Comparison of ENCODE assay signal across 7 cellular contexts in genomic region chr7:129067132-129067529, GRCh38. TPM values are rescaled to one million over a fixed set of nuclear protein-coding genes. Genes with fewer than 3 reads are reported as not detected.
DNase-seq lines count a peak whose midpoint lies in the region; ATAC-seq, FAIRE-seq and TF ChIP-seq lines count a peak whose summit lies in the region.
"Not testable (repeated sequence)": the region's sequence is repeated elsewhere in the genome, so short reads cannot be mapped to it uniquely, and the experiment has no call there.

No MANE protein-coding gene starts in this region.

- not testable (repeated sequence) for H3K18ac ChIP-seq in H1 (ENCODE audit: extremely low read depth, low read length)

- peak; percentile 2 for ATAC-seq in GM19463 (IDR thresholded peaks at IDR 0.05; ENCODE audit: unreplicated experiment)

- not testable (repeated sequence) for TF ChIP-seq POLR2A in H1 (IDR thresholded peaks at IDR 0.05; ENCODE audit: control extremely low read depth in 1 of 2, low read depth in 2 of 2, low read length in 2 of 2)

- H3K27me3 Mint-ChIP-seq in nephron (ENCODE audit: low read depth) = not testable (repeated sequence)

- FAIRE-seq in H1 (lab: Jason Lieb, UNC) = not testable (repeated sequence)

- peak overlapping the region; percentile 1 for H3K4me3 ChIP-seq in HUES6 (ENCODE audit: low read depth, low read length)
- not testable (repeated sequence) for H3K4me3 ChIP-seq in H1 (ENCODE audit: extremely low read depth in 1 of 4, insufficient read depth in 2 of 4, low read depth in 3 of 4, low read length in 4 of 4); hepatocyte

- not testable (repeated sequence) for H3K14ac ChIP-seq in H1 (ENCODE audit: insufficient read length)

- peak overlapping the region in 1 of 2 experiments; percentile 32; a peak in 2 of 4 replicates for H3K4me2 ChIP-seq in H1 (ENCODE audit: insufficient read depth in 1 of 2, low read depth in 2 of 2, low read length in 2 of 2)
- peak overlapping the region; percentile 33 for H3K4me2 ChIP-seq in hepatocyte

- not testable (repeated sequence) for H3K27me3 ChIP-seq in HUES6 (ENCODE audit: control insufficient read depth, insufficient read depth, low read length); H1 (replicated peaks in 1 of 4; ENCODE audit: control insufficient read depth in 3 of 4, extremely low read depth in 1 of 4, insufficient read depth in 3 of 4, low read length in 3 of 4); hepatocyte

- H4K91ac ChIP-seq in H1 (replicated peaks; ENCODE audit: insufficient read length, low read length) = not testable (repeated sequence)

- CTCF ChIA-PET in H1 (lab: Charles Lee; ENCODE audit: partially characterized antibody) = interaction anchor here (1.3 to 4.1 kb wide), 4 partner anchors 12 to 143 kb away, joined by 3 to 22 read pairs (median 7); partner anchors contain the start of gene TNPO3

- peak; percentile 86 for DNase-seq in OCI-M1 (lab: John Stamatoyannopoulos, UW)
- peak; percentile 32 for DNase-seq in amniotic epithelial cell (ENCODE audit: low read depth)
- not testable (repeated sequence) for DNase-seq in H1 (ENCODE audit: low read depth in 1 of 2, low spot score in 2 of 2); hepatocyte (ENCODE audit: low spot score)

- not testable (repeated sequence) for H3K9me3 Mint-ChIP-seq in nephron

- H3K79me1 ChIP-seq in H1 (ENCODE audit: low read depth, low read length) = not testable (repeated sequence)

- peak overlapping the region; percentile 72 for H3K27ac ChIP-seq in HUES6 (ENCODE audit: low read depth, low read length)
- not testable (repeated sequence) for H3K27ac ChIP-seq in H1 (ENCODE audit: low read depth, low read length); hepatocyte

- H2AFZ ChIP-seq in H1 (ENCODE audit: low read length) = peak overlapping the region; percentile 96; the same call in 1 of the 2 replicates
- H2AFZ ChIP-seq in hepatocyte = not testable (repeated sequence)

- not testable (repeated sequence) for H3K36me3 Mint-ChIP-seq in nephron (ENCODE audit: low read depth)

- not testable (repeated sequence) for H3K23me2 ChIP-seq in H1 (ENCODE audit: low read depth, low read length)

- H4K8ac ChIP-seq in H1 (ENCODE audit: extremely low read depth, insufficient read depth, low read length) = not testable (repeated sequence)

- peak overlapping the region; percentile 19 to 88 (median 82) for H3K27ac Mint-ChIP-seq in nephron

- not testable (repeated sequence) for H3K9me3 ChIP-seq in HUES6 (ENCODE audit: control insufficient read depth, insufficient read depth, low read depth, low read length); H1 (ENCODE audit: insufficient read depth in 2 of 2, low read depth in 1 of 2, low read length in 1 of 2); hepatocyte (ENCODE audit: low read depth)

- TF ChIP-seq RAD21 in H1 (IDR thresholded peaks at IDR 0.05 in 1 of 2, conservative IDR thresholded peaks at IDR 0.05 in 1 of 2; ENCODE audit: low read depth in 2 of 2, low read length in 2 of 2) = not testable (repeated sequence)

- not testable (repeated sequence) for H3K9me2 ChIP-seq in hepatocyte (replicated peaks; ENCODE audit: insufficient read depth)

- H3K4me1 ChIP-seq in HUES6 (ENCODE audit: control insufficient read depth, insufficient read depth, low read length) (peaks cover 21% of the 10 kb centered on the region), H1 (replicated peaks in 1 of 4; ENCODE audit: control insufficient read depth in 3 of 4, insufficient read depth in 4 of 4, low read length in 3 of 4) (peaks cover 0 to 10% (median 5%) of the 10 kb centered on the region in 4 experiments; a peak in 4 of 7 replicates)
- not testable (repeated sequence) for H3K4me1 ChIP-seq in hepatocyte (ENCODE audit: insufficient read depth)

- POLR2A ChIA-PET in H1 (lab: Charles Lee; ENCODE audit: partially characterized antibody) = interaction anchor here (1.3 to 9.7 kb wide), 3 partner anchors 12 to 119 kb away, joined by 3 to 94 read pairs (median 3); partner anchors contain the start of gene TNPO3

- not testable (repeated sequence) for H2AK5ac ChIP-seq in H1 (ENCODE audit: low read depth, low read length)

- not testable (repeated sequence) for H2BK120ac ChIP-seq in H1 (replicated peaks; ENCODE audit: low read depth, low read length)

- H4K5ac ChIP-seq in H1 (ENCODE audit: insufficient read length, low read depth, low read length) = not testable (repeated sequence)

- H3K4me1 Mint-ChIP-seq in nephron = peaks cover 23% of the 10 kb centered on the region

- H3K9ac ChIP-seq in HUES6 (ENCODE audit: low read length) = peak overlapping the region; percentile 44
- not testable (repeated sequence) for H3K9ac ChIP-seq in H1 (replicated peaks in 1 of 4; ENCODE audit: extremely low read depth in 1 of 4, low read depth in 3 of 4, low read length in 3 of 4)

- 50% methylated on average over 4 of the region's 4 CpGs; no CpG with 5 or more reads in 1 of the 2 experiments for WGBS in H1 (ENCODE audit: extremely low coverage in 1 of 2, insufficient coverage in 1 of 2, insufficient read length in 1 of 2, insufficient replicate concordance in 2 of 2, low coverage in 1 of 2, low lambda C conversion rate in 2 of 2, missing lambda C conversion rate in 1 of 2), 2 experiments
- WGBS in hepatocyte (ENCODE audit: low lambda C conversion rate, missing lambda C conversion rate) = 42% methylated on average over 4 of the region's 4 CpGs

- peak overlapping the region; percentile 68; the same call in 1 of the 2 replicates for H2BK5ac ChIP-seq in H1 (ENCODE audit: low read depth, low read length)

- not testable (repeated sequence) for TF ChIP-seq EP300 in H1 (IDR thresholded peaks at IDR 0.05; ENCODE audit: borderline replicate concordance in 1 of 2, low read depth in 2 of 2, low read length in 2 of 2)

- H2BK20ac ChIP-seq in H1 (ENCODE audit: low read length) = not testable (repeated sequence)

- H2BK15ac ChIP-seq in H1 (ENCODE audit: low read length) = not testable (repeated sequence)

- not testable (repeated sequence) for H3K23ac ChIP-seq in H1 (ENCODE audit: insufficient read length)

- not testable (repeated sequence) for H3K4me3 Mint-ChIP-seq in nephron

- H3K56ac ChIP-seq in H1 (replicated peaks; ENCODE audit: insufficient read length, low read depth, low read length) = not testable (repeated sequence)

- H2BK12ac ChIP-seq in H1 (ENCODE audit: low read depth, low read length) = 0 out of 2 replicates have a peak overlapping the region, but pooled peaks have one; percentile 43

- H3K4ac ChIP-seq in H1 (replicated peaks; ENCODE audit: insufficient read length, low read depth, low read length) = not testable (repeated sequence)

- TF ChIP-seq CTCF in H1 (IDR thresholded peaks at IDR 0.05; ENCODE audit: control extremely low read depth in 1 of 3, insufficient read depth in 1 of 3, low read depth in 1 of 3, low read length in 3 of 3); hepatocyte (IDR thresholded peaks at IDR 0.05; ENCODE audit: poor library complexity); nephron (IDR thresholded peaks at IDR 0.05; ENCODE audit: unreplicated experiment in 3 of 3): not testable (repeated sequence)

- not testable (repeated sequence) for H3K79me2 ChIP-seq in H1 (ENCODE audit: control insufficient read depth in 1 of 2, insufficient read depth in 2 of 2, low read length in 2 of 2); hepatocyte

- not testable (repeated sequence) for H4K20me1 ChIP-seq in H1 (replicated peaks in 1 of 2; ENCODE audit: control insufficient read depth in 1 of 2, insufficient read depth in 2 of 2, low read length in 2 of 2); hepatocyte (ENCODE audit: insufficient read depth, poor library complexity, severe bottlenecking)

- H3K36me3 ChIP-seq in HUES6 (ENCODE audit: control insufficient read depth, insufficient read depth, low read length); H1 (ENCODE audit: control insufficient read depth in 2 of 4, insufficient read depth in 4 of 4, low read length in 3 of 4); hepatocyte (replicated peaks; ENCODE audit: insufficient read depth, low read depth): not testable (repeated sequence)

RNA-seq across cellular contexts. Expression of gene TNPO3, which starts 12.2 kb away (rescaled TPM):
- total RNA-seq in H1 (2021; fragmentation: NEBNext Ultra II Directional; extraction: Animal tissue kit (Norgen Biotek cat#: 25700)) = 99.2 and 100 TPM in 2 replicates
- polyA plus RNA-seq in H1 (2011; rRNA removed) = 54.1 and 67.6 TPM in 2 replicates
- polyA plus RNA-seq in H1 (2011; cell fraction: cytosol; rRNA removed) = 72.2 TPM
- polyA plus RNA-seq in H1 (2011; cell fraction: nucleus; rRNA removed) = 53.6 TPM
- polyA plus RNA-seq in H1 (2012, experiment 1 of 2) = 73.3 to 86.5 TPM (median 82.7 TPM) in 4 replicates
- polyA plus RNA-seq in H1 (2012, experiment 2 of 2) = 7.1 TPM
- polyA plus RNA-seq in H1 (2013, experiment 1 of 2) = 55.0 TPM
- 54.8 TPM for polyA plus RNA-seq in H1 (2013, experiment 2 of 2)
- 158 and 177 TPM in 2 replicates for polyA minus RNA-seq in H1 (2011; rRNA and poly(A)+ RNA removed)
- polyA minus RNA-seq in H1 (2011; cell fraction: cytosol; rRNA and poly(A)+ RNA removed) = 60.0 TPM
- 66.3 TPM for polyA minus RNA-seq in H1 (2011; cell fraction: nucleus; rRNA and poly(A)+ RNA removed)
- 32.2 and 35.4 TPM in 2 replicates for total RNA-seq in hepatocyte
- 19.9 and 20.3 TPM in 2 replicates for polyA plus RNA-seq in hepatocyte
